8 cellular contexts compared by ENCODE assay signal in genomic region chr4:101527186-101527585, GRCh38.
DNase-seq lines count a peak whose midpoint lies in the region; ATAC-seq and TF ChIP-seq lines count a peak whose summit lies in the region.

No MANE protein-coding gene starts in this region.

- peak; percentile 99 for ATAC-seq in HG02610 (IDR thresholded peaks at IDR 0.05; ENCODE audit: unreplicated experiment)
- ATAC-seq in activated B cell treated with CpG ODN at 0.5 μM for 24 hours (ENCODE audit: low read depth): peak; percentile 98

- H3K27ac Mint-ChIP-seq in activated B cell treated with CpG ODN at 0.5 μM for 24 hours (peak overlapping the region; percentile 9), immature natural killer cell (peak overlapping the region in 5 of 6 donors; percentile 15 to 79 (median 65))

- no peaks in the 10 kb centered on the region for H3K36me3 Mint-ChIP-seq in activated B cell treated with CpG ODN at 0.5 μM for 24 hours (ENCODE audit: low read depth)
- no peaks in the 10 kb centered on the region for H3K36me3 Mint-ChIP-seq in immature natural killer cell

- H3K27me3 Mint-ChIP-seq in activated B cell treated with CpG ODN at 0.5 μM for 24 hours: no peaks in the 10 kb centered on the region
- peaks cover 9 to 36% (median 23%) of the 10 kb centered on the region in 3 donors for H3K27me3 Mint-ChIP-seq in immature natural killer cell (ENCODE audit: low read depth in 3 of 3)

- DNase-seq in EL: peak; percentile 2
- no peak for DNase-seq in activated B cell treated with CpG ODN at 0.5 μM for 24 hours
- DNase-seq in immature natural killer cell: peak; percentile 85 to 88 (median 88)
- DNase-seq in SKM-1 (lab: John Stamatoyannopoulos, UW; ENCODE audit: unreplicated experiment): no peak
- DNase-seq in COR-L47 (lab: John Stamatoyannopoulos, UW): no peak
- no peak for DNase-seq in midbrain (lab: John Stamatoyannopoulos, UW)
- DNase-seq in HPDE6-E6E7 (ENCODE audit: extremely low spot score): no peak

- H3K9me3 Mint-ChIP-seq in activated B cell treated with CpG ODN at 0.5 μM for 24 hours: peaks cover 2% of the 10 kb centered on the region
- H3K9me3 Mint-ChIP-seq in immature natural killer cell: no peaks in the 10 kb centered on the region

- POLR2A ChIA-PET in activated B cell treated with CpG ODN at 0.5 μM for 24 hours (lab: Charles Lee): interaction anchor here (0.5 to 1.7 kb wide), 3 partner anchors 78 to 180 kb away, joined by 3 to 7 read pairs (median 4); partner anchors contain the start of gene PPP3CA

- H3K4me3 Mint-ChIP-seq in activated B cell treated with CpG ODN at 0.5 μM for 24 hours (no peak overlapping the region), immature natural killer cell (peak overlapping the region; percentile 0 to 62 (median 14))

- CTCF ChIA-PET in activated B cell treated with CpG ODN at 0.5 μM for 24 hours (lab: Charles Lee): no interaction called here

- no peak for TF ChIP-seq CTCF in activated B cell treated with CpG ODN at 0.5 μM for 24 hours (IDR thresholded peaks at IDR 0.05)

- H3K4me1 Mint-ChIP-seq in activated B cell treated with CpG ODN at 0.5 μM for 24 hours (peaks cover 15% of the 10 kb centered on the region), immature natural killer cell (peaks cover 15 to 23% of the 10 kb centered on the region in 2 donors)

- intact Hi-C loops in activated B cell treated with CpG ODN at 0.5 μM for 24 hours (cut with micrococcal nuclease): loop anchor here (1.0 to 5.0 kb wide), 2 partner anchors 30 to 180 kb away; partner anchors contain the start of gene PPP3CA

Comparison
In these comparisons a context has a peak if more than half of its experiments do, and no peak if none do; other contexts are left out.
1. DNase-seq: peak in EL (single experiment) and immature natural killer cell (3 of 3); none in activated B cell treated with CpG ODN at 0.5 μM for 24 hours (single experiment), SKM-1 (single experiment), COR-L47 (single experiment), midbrain (single experiment) and HPDE6-E6E7 (single experiment).